8 cellular contexts compared by ENCODE assay signal in the genomic region with DNA sequence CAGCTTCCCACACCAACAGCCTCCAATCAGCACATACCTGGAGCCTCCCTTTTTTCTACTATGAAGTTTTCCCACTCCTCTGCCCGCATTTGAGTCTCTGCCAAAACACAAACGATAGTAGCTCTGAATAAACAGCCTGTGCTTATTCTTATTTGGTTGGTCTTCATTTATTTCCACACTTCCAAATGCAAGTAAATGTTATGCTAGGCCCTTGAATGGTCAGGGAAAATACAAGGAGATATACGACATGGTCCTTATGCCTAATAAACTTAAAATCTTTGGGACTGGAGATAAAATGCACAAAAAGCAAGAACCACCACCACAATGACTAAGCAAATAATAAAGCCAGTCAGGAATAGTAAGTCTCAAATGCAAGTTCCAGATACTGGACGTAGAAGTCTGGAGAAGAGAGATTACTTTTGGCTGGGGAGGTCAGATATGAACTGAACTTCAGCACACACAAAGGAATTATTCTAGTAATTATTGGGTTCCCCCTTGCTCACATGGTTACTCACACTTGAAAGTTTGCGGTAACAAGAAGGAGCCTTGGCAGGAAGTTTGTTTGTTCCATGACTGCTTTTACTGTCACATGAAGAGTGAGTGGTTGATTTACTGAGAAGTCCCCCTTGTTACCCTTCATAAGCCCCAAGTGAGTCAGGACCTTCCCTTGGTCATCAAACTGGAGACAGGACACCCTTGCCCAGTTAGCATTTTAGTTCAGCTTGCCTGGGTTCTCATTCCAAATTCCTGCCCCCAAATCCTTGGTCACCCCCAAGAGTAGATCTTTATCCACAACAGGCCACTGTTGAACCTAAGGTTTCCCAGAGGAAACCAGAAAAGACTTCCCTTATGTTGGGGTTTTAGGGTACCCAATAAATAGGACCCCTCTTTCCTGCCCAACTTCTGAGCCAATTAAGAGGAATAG.
DNase-seq lines count a peak whose midpoint lies in the region; ATAC-seq and TF ChIP-seq lines count a peak whose summit lies in the region.

No MANE protein-coding gene starts in this region.

- no peaks in the 10 kb centered on the region for H3K36me3 Mint-ChIP-seq in endothelial cell (ENCODE audit: low read depth, unreplicated experiment)

- DNase-seq in right cardiac atrium: no peak
- DNase-seq in cardiac septum (ENCODE audit: low spot score): no peak
- peak; percentile 48 for DNase-seq in RPMI8226
- DNase-seq in erythroblast (lab: John Stamatoyannopoulos, UW): peak; percentile 94 to 98
- DNase-seq in stimulated activated naive CD8-positive, alpha-beta T cell treated with anti-CD3 and anti-CD28 coated beads, Interleukin-15, amount 100 ng/mL, for 72 hours: peak; percentile 52 to 68
- DNase-seq in DMS 273 (lab: John Stamatoyannopoulos, UW; ENCODE audit: unreplicated experiment): no peak
- no peak for DNase-seq in endothelial cell (ENCODE audit: low spot score)

- H3K27me3 ChIP-seq in right cardiac atrium (ENCODE audit: control insufficient read depth, insufficient read depth): no peaks in the 10 kb centered on the region

- TF ChIP-seq CTCF in endothelial cell (IDR thresholded peaks at IDR 0.05; ENCODE audit: unreplicated experiment): no peak

- peaks cover 98% of the 10 kb centered on the region for H3K4me1 Mint-ChIP-seq in stimulated activated naive CD8-positive, alpha-beta T cell treated with anti-CD3 and anti-CD28 coated beads, Interleukin-15, amount 100 ng/mL, for 72 hours
- H3K4me1 Mint-ChIP-seq in endothelial cell (ENCODE audit: unreplicated experiment): peaks cover 14% of the 10 kb centered on the region

- H3K27ac Mint-ChIP-seq in stimulated activated naive CD8-positive, alpha-beta T cell treated with anti-CD3 and anti-CD28 coated beads, Interleukin-15, amount 100 ng/mL, for 72 hours: peak overlapping the region; percentile 95 to 96
- H3K27ac Mint-ChIP-seq in endothelial cell (ENCODE audit: unreplicated experiment): no peak overlapping the region

- peak; percentile 55 to 60 for ATAC-seq in right cardiac atrium
- ATAC-seq in HG02938 (IDR thresholded peaks at IDR 0.05; ENCODE audit: unreplicated experiment): peak; percentile 85
- peak; percentile 73 for ATAC-seq in stimulated activated naive CD8-positive, alpha-beta T cell treated with anti-CD3 and anti-CD28 coated beads, Interleukin-15, amount 100 ng/mL, for 72 hours

- no peaks in the 10 kb centered on the region for H3K27me3 Mint-ChIP-seq in stimulated activated naive CD8-positive, alpha-beta T cell treated with anti-CD3 and anti-CD28 coated beads, Interleukin-15, amount 100 ng/mL, for 72 hours
- no peaks in the 10 kb centered on the region for H3K27me3 Mint-ChIP-seq in endothelial cell (ENCODE audit: unreplicated experiment)

- no peaks in the 10 kb centered on the region for H3K4me1 ChIP-seq in right cardiac atrium (ENCODE audit: control insufficient read depth, insufficient read depth, low read length)

- H3K27ac ChIP-seq in right cardiac atrium (ENCODE audit: low read length): no peak overlapping the region

- no peak overlapping the region for H3K4me3 ChIP-seq in right cardiac atrium (ENCODE audit: low read length)

- peak overlapping the region; percentile 77 to 78 for H3K4me3 Mint-ChIP-seq in stimulated activated naive CD8-positive, alpha-beta T cell treated with anti-CD3 and anti-CD28 coated beads, Interleukin-15, amount 100 ng/mL, for 72 hours
- no peak overlapping the region for H3K4me3 Mint-ChIP-seq in endothelial cell (ENCODE audit: unreplicated experiment)

- H3K9me3 ChIP-seq in right cardiac atrium (ENCODE audit: control insufficient read depth, low read length): no peaks in the 10 kb centered on the region

- peak; percentile 53 for TF ChIP-seq POLR2A in erythroblast (IDR thresholded peaks at IDR 0.05; ENCODE audit: low read length)

- 61% methylated on average over 5 of the region's 5 CpGs for WGBS in right cardiac atrium

- intact Hi-C loops in right cardiac atrium (cut with DNase I): no loop called here
- intact Hi-C loops in cardiac septum (cut with DNase I): no loop called here

- H3K9me3 Mint-ChIP-seq in stimulated activated naive CD8-positive, alpha-beta T cell treated with anti-CD3 and anti-CD28 coated beads, Interleukin-15, amount 100 ng/mL, for 72 hours: peaks cover 0 to 5% of the 10 kb centered on the region in 2 donors
- no peaks in the 10 kb centered on the region for H3K9me3 Mint-ChIP-seq in endothelial cell (ENCODE audit: unreplicated experiment)

Comparison
In these comparisons a context has a peak if more than half of its experiments do, and no peak if none do; other contexts are left out.
1. DNase-seq: peak in RPMI8226 (single experiment), erythroblast (2 of 2) and stimulated activated naive CD8-positive, alpha-beta T cell treated with anti-CD3 and anti-CD28 coated beads, Interleukin-15, amount 100 ng/mL, for 72 hours (2 of 2); none in right cardiac atrium (0 of 3), cardiac septum (single experiment), DMS 273 (single experiment) and endothelial cell (single experiment).
2. Peak in every context shown above with its lines, with median percentiles within 50 percentile points of each other: ATAC-seq.